ENCODE assay signal across 30 cellular contexts in genomic region chr5:59136575-59136974, GRCh38.
"Had no signal": no experiment of that assay in that cellular context is flagged by ENCODE, and none has a peak within 500 bp of the region (broad histone marks: within the 10 kb centered on the region; RNA-seq: fewer than 3 reads in every experiment).

No MANE protein-coding gene starts in this region.

- DNase-seq: activated CD4-positive, alpha-beta memory T cell treated with anti-CD3 and anti-CD28 coated beads for 36 hours; activated CD4-positive, alpha-beta T cell treated with anti-CD3 and anti-CD28 coated beads for 36 hours; activated CD4-positive, alpha-beta T cell treated with anti-CD3 and anti-CD28 coated beads, Interleukin-2, amount 50 U/mL, for 1 hour; activated CD8-positive, alpha-beta memory T cell treated with anti-CD3 and anti-CD28 coated beads, Interleukin-2, amount 50 U/mL, for 4 hours; activated gamma-delta T cell treated with Interleukin-2 at 50 U/mL for 16 hours; activated naive CD4-positive, alpha-beta T cell treated with anti-CD3 and anti-CD28 coated beads, Interleukin-2, amount 10 ng/mL, durations not matched to agents 7 days and 5 days; activated naive CD8-positive, alpha-beta T cell treated with anti-CD3 and anti-CD28 coated beads, Interleukin-2, amount 50 U/mL, for 24 hours; activated T-cell treated with anti-CD3 and anti-CD28 coated beads for 4 hours; activated T-cell treated with anti-CD3 and anti-CD28 coated beads, Interleukin-2, amount 50 U/mL, for 4 hours; anterior cingulate cortex; caudate nucleus; cerebellar nuclear complex; NCI-H1092 treated with DMSO at 0.1 percent for 48 hours; NCI-H146; NCI-H187; NCI-H2029 treated with DMSO at 0.1 percent for 48 hours; NCI-H2107; NCI-H345; NCI-H524 treated with DMSO at 0.1 percent for 48 hours; SHP77; SJCRH30 had no signal

- H3K4me2 ChIP-seq: KMS-11 had no signal

- H3K9ac ChIP-seq: KMS-11 had no signal

- FAIRE-seq: TTC549 had no signal

- H3K27ac ChIP-seq: KMS-11, SJCRH30, SK-N-MC had no signal

- ATAC-seq: activated CD4-positive, alpha-beta T cell treated with anti-CD3 and anti-CD28 coated beads for 36 hours; activated CD4-positive, CD25-positive, alpha-beta regulatory T cell treated with anti-CD3 and anti-CD28 coated beads, Interleukin-2, amount 50 U/mL, for 24 hours; activated naive CD8-positive, alpha-beta T cell treated with anti-CD3 and anti-CD28 coated beads, Interleukin-2, amount 50 U/mL, for 24 hours; activated T-cell treated with anti-CD3 and anti-CD28 coated beads, Interleukin-2, amount 50 U/mL, for 4 hours had no signal

- H3K9me3 ChIP-seq: SJCRH30 had no signal

- H3K4me3 Mint-ChIP-seq: activated CD4-positive, alpha-beta memory T cell treated with anti-CD3 and anti-CD28 coated beads for 36 hours; activated CD4-positive, alpha-beta T cell treated with anti-CD3 and anti-CD28 coated beads for 36 hours; activated naive CD4-positive, alpha-beta T cell treated with anti-CD3 and anti-CD28 coated beads, Interleukin-2, amount 10 ng/mL, durations not matched to agents 7 days and 5 days; activated naive CD8-positive, alpha-beta T cell; activated naive CD8-positive, alpha-beta T cell treated with anti-CD3 and anti-CD28 coated beads, Interleukin-2, amount 50 U/mL, for 24 hours; activated T-cell treated with anti-CD3 and anti-CD28 coated beads, Interleukin-2, amount 50 U/mL, for 4 hours; activated T-helper 1 cell treated with anti-CD3 and anti-CD28 coated beads, Interleukin-12 subunit alpha, Interleukin-12 subunit beta, Interleukin-2, Interleukin-4 antibody, amounts not matched to agents 30 ng/mL and 10 ng/mL and 1 ng/mL, durations not matched to agents 14 hours and 24 hours and 36 hours; brain; T-helper 1 cell treated with Interleukin-12 subunit alpha and Interleukin-12 subunit beta and Interleukin-4 antibody, amounts not matched to agents 30 μg/mL and 1 μg/mL, for 36 hours; T-helper 2 cell treated with Interferon-gamma antibody and Interleukin-4, amounts not matched to agents 5 μg/mL and 100 μg/mL, for 36 hours had no signal

- H3K36me3 ChIP-seq: SJCRH30 had no signal

- H3K9me3 Mint-ChIP-seq: activated CD4-positive, alpha-beta memory T cell treated with anti-CD3 and anti-CD28 coated beads for 36 hours; activated naive CD8-positive, alpha-beta T cell treated with anti-CD3 and anti-CD28 coated beads, Interleukin-2, amount 50 U/mL, for 24 hours; activated T-cell treated with anti-CD3 and anti-CD28 coated beads, Interleukin-2, amount 50 U/mL, for 4 hours had no signal

- H3K27me3 ChIP-seq: SJCRH30 had no signal

- H3K27me3 Mint-ChIP-seq: activated CD4-positive, alpha-beta memory T cell treated with anti-CD3 and anti-CD28 coated beads for 36 hours; activated CD4-positive, alpha-beta T cell treated with anti-CD3 and anti-CD28 coated beads for 36 hours; activated naive CD4-positive, alpha-beta T cell treated with anti-CD3 and anti-CD28 coated beads, Interleukin-2, amount 10 ng/mL, durations not matched to agents 7 days and 5 days; activated naive CD8-positive, alpha-beta T cell; activated naive CD8-positive, alpha-beta T cell treated with anti-CD3 and anti-CD28 coated beads, Interleukin-2, amount 50 U/mL, for 24 hours had no signal

- H3K27ac Mint-ChIP-seq: activated CD4-positive, alpha-beta memory T cell treated with anti-CD3 and anti-CD28 coated beads for 36 hours; activated CD4-positive, alpha-beta T cell treated with anti-CD3 and anti-CD28 coated beads for 36 hours; activated naive CD4-positive, alpha-beta T cell treated with anti-CD3 and anti-CD28 coated beads, Interleukin-2, amount 10 ng/mL, durations not matched to agents 7 days and 5 days; activated naive CD8-positive, alpha-beta T cell; activated naive CD8-positive, alpha-beta T cell treated with anti-CD3 and anti-CD28 coated beads, Interleukin-2, amount 50 U/mL, for 24 hours; activated T-helper 1 cell treated with anti-CD3 and anti-CD28 coated beads, Interleukin-12 subunit alpha, Interleukin-12 subunit beta, Interleukin-2, Interleukin-4 antibody, amounts not matched to agents 30 ng/mL and 10 ng/mL and 1 ng/mL, durations not matched to agents 14 hours and 24 hours and 36 hours; T-helper 1 cell treated with Interleukin-12 subunit alpha and Interleukin-12 subunit beta and Interleukin-4 antibody, amounts not matched to agents 30 μg/mL and 1 μg/mL, for 36 hours; T-helper 2 cell treated with Interferon-gamma antibody and Interleukin-4, amounts not matched to agents 5 μg/mL and 100 μg/mL, for 36 hours had no signal

- H3K36me3 Mint-ChIP-seq: activated CD4-positive, alpha-beta memory T cell treated with anti-CD3 and anti-CD28 coated beads for 36 hours; activated naive CD8-positive, alpha-beta T cell had no signal

- H3K4me3 ChIP-seq: SJCRH30, SK-N-MC had no signal
